ENCODE assay signal across 29 cellular contexts in genomic region chr7:79936281-79936983, GRCh38.
A peak's percentile ranks its signal among the peaks of the same experiment; 100 is the strongest.
DNase-seq lines count a peak whose midpoint lies in the region; ATAC-seq and TF ChIP-seq lines count a peak whose summit lies in the region.
"Had no signal": no experiment of that assay in that cellular context is flagged by ENCODE, and none has a peak within 500 bp of the region (broad histone marks: within the 10 kb centered on the region; RNA-seq: fewer than 3 reads in every experiment).

No MANE protein-coding gene starts in this region.

- ATAC-seq in GM23338 (no peak), GM18909 (IDR thresholded peaks at IDR 0.05; ENCODE audit: poor library complexity, unreplicated experiment) (no peak)
- ATAC-seq: esophagus mucosa; gastrocnemius medialis; HCT116; Right ventricle myocardium inferior; stimulated activated naive CD8-positive, alpha-beta T cell treated with anti-CD3 and anti-CD28 coated beads, Interleukin-15, Interleukin-2, amounts not matched to agents 100 U/mL and 50 U/mL, for 24 hours had no signal

- H3F3A ChIP-seq in GM23338 (replicated peaks; ENCODE audit: low read depth), result no peaks in the 10 kb centered on the region

- in situ Hi-C loops in HAP-1 (cut with MboI; ENCODE audit: low sequenced_read_pairs), result no loop called here

- H3K36me3 Mint-ChIP-seq in GM23338 (ENCODE audit: low read depth), result no peaks in the 10 kb centered on the region
- H3K36me3 Mint-ChIP-seq: activated naive CD8-positive, alpha-beta T cell had no signal

- H3K79me2 ChIP-seq in GM23338 (replicated peaks; ENCODE audit: insufficient read depth), result no peaks in the 10 kb centered on the region

- H3K4me2 ChIP-seq in GM23338, result no peak overlapping the region

- H3K4me3 ChIP-seq in GM23338 (no peak overlapping the region), adrenal gland (no peak overlapping the region), HAP-1 (no peak overlapping the region)
- H3K4me3 ChIP-seq: gastrocnemius medialis had no signal

- DNase-seq in DMS153 (lab: John Stamatoyannopoulos, UW), result peak; percentile 4
- DNase-seq in DMS153 treated with DMSO at 0.1 percent for 48 hours (lab: John Stamatoyannopoulos, UW; ENCODE audit: unreplicated experiment), result no peak
- DNase-seq in GM23338 (ENCODE audit: low spot score), result no peak
- peak; percentile 38 for DNase-seq in amniotic epithelial cell (ENCODE audit: low read depth)
- DNase-seq in iris pigment epithelial cell (ENCODE audit: low read depth), result peak; percentile 48
- no peak for DNase-seq in adrenal gland
- no peak for DNase-seq in HAP-1 (ENCODE audit: low spot score in 2 of 2)
- DNase-seq: 8988T; activated CD4-positive, alpha-beta T cell treated with anti-CD3 and anti-CD28 coated beads for 4 hours; activated CD8-positive, alpha-beta memory T cell treated with anti-CD3 and anti-CD28 coated beads for 24 hours; activated T-cell treated with anti-CD3 and anti-CD28 coated beads for 4 hours; dermis blood vessel endothelial cell; endodermal cell; gastrocnemius medialis; Kasumi-1; NCI-H510A treated with DMSO at 0.1 percent for 48 hours; NK-92 treated with Interleukin-12 subunit alpha and Interleukin-12 subunit beta, amount 100 ng/mL, for 24 hours; stimulated activated CD4-positive, alpha-beta T cell treated with anti-CD3 and anti-CD28 coated beads, Interleukin-1b, Interleukin-23, amount 100 ng/mL, for 48 hours; stimulated activated naive CD8-positive, alpha-beta T cell treated with anti-CD3 and anti-CD28 coated beads, Interleukin-15, Interleukin-2, amounts not matched to agents 100 U/mL and 50 U/mL, for 24 hours had no signal

- 0 out of 2 replicates have a peak overlapping the region, but pooled peaks have one; percentile 9 for H2AFZ ChIP-seq in GM23338

- H3K27ac ChIP-seq in GM23338 (ENCODE audit: low read depth) (no peak overlapping the region), adrenal gland (no peak overlapping the region)
- H3K27ac ChIP-seq: C4-2B, gastrocnemius medialis, VCaP had no signal

- 49 to 64% (median 60%) methylated on average over 3 of the region's 3 CpGs for WGBS in adrenal gland, 4 donors

- H4K20me1 ChIP-seq in GM23338 (replicated peaks; ENCODE audit: insufficient read depth), result no peaks in the 10 kb centered on the region

- TF ChIP-seq CTCF in GM23338 (conservative IDR thresholded peaks at IDR 0.05; ENCODE audit: low read depth in 2 of 2) (no peak), adrenal gland (IDR thresholded peaks at IDR 0.05) (no peak)

- H3K4me1 ChIP-seq in GM23338 (ENCODE audit: insufficient read depth), result no peaks in the 10 kb centered on the region
- no peaks in the 10 kb centered on the region for H3K4me1 ChIP-seq in adrenal gland (replicated peaks in 1 of 2)
- H3K4me1 ChIP-seq in HAP-1, result no peaks in the 10 kb centered on the region
- H3K4me1 ChIP-seq: gastrocnemius medialis had no signal

- no peak overlapping the region for H3K4me3 Mint-ChIP-seq in GM23338
- H3K4me3 Mint-ChIP-seq: activated naive CD8-positive, alpha-beta T cell; central memory CD8-positive, alpha-beta T cell; endodermal cell; T-helper 2 cell treated with Interferon-gamma antibody and Interleukin-4, amounts not matched to agents 5 μg/mL and 100 μg/mL, for 36 hours had no signal

- H3K27ac Mint-ChIP-seq in GM23338, result no peak overlapping the region
- H3K27ac Mint-ChIP-seq: activated naive CD8-positive, alpha-beta T cell; activated T-helper 2 cell treated with anti-CD3 and anti-CD28 coated beads, Interferon-gamma antibody, Interleukin-2, Interleukin-4, amounts not matched to agents 10 μg/mL and 5 μg/mL and 100 μg/mL, durations not matched to agents 14 hours and 24 hours and 36 hours; endodermal cell; T-helper 2 cell treated with Interferon-gamma antibody and Interleukin-4, amounts not matched to agents 5 μg/mL and 100 μg/mL, for 36 hours had no signal

- H3K27me3 ChIP-seq in GM23338 (ENCODE audit: insufficient read depth) (no peaks in the 10 kb centered on the region), adrenal gland (no peaks in the 10 kb centered on the region), HAP-1 (ENCODE audit: low read depth) (no peaks in the 10 kb centered on the region)
- H3K27me3 ChIP-seq: gastrocnemius medialis had no signal

- no peaks in the 10 kb centered on the region for H3K4me1 Mint-ChIP-seq in GM23338
- H3K4me1 Mint-ChIP-seq: central memory CD8-positive, alpha-beta T cell; endodermal cell had no signal

- no peak for TF ChIP-seq POLR2A in adrenal gland (IDR thresholded peaks at IDR 0.05)

- no peaks in the 10 kb centered on the region; the same call in 1 of the 2 replicates for H3K9me2 ChIP-seq in GM23338 (ENCODE audit: insufficient read depth)

- H3K36me3 ChIP-seq in GM23338 (ENCODE audit: insufficient read depth) (no peaks in the 10 kb centered on the region), adrenal gland (replicated peaks in 1 of 2) (no peaks in the 10 kb centered on the region), HAP-1 (replicated peaks) (no peaks in the 10 kb centered on the region)
- H3K36me3 ChIP-seq: gastrocnemius medialis had no signal

- intact Hi-C loops in adrenal gland (cut with DNase I), result no loop called here

- H3K9me3 ChIP-seq in adrenal gland (replicated peaks in 1 of 3) (no peaks in the 10 kb centered on the region), HAP-1 (no peaks in the 10 kb centered on the region)
- H3K9me3 ChIP-seq: gastrocnemius medialis had no signal

- H3K9me3 Mint-ChIP-seq in GM23338, result no peaks in the 10 kb centered on the region
- H3K9me3 Mint-ChIP-seq: activated T-helper 2 cell treated with anti-CD3 and anti-CD28 coated beads, Interferon-gamma antibody, Interleukin-2, Interleukin-4, amounts not matched to agents 10 μg/mL and 5 μg/mL and 100 μg/mL, durations not matched to agents 14 hours and 24 hours and 36 hours; endodermal cell had no signal

- H3K27me3 Mint-ChIP-seq in GM23338 (ENCODE audit: insufficient read depth, low read depth, poor library complexity), result no peaks in the 10 kb centered on the region
- H3K27me3 Mint-ChIP-seq: activated naive CD8-positive, alpha-beta T cell; central memory CD8-positive, alpha-beta T cell had no signal

TF ChIP-seq in GM23338, 12 proteins besides CTCF, POLR2A, EP300 and RAD21 (continues in another document):
- no peak for TF ChIP-seq JUNB (IDR thresholded peaks at IDR 0.05; ENCODE audit: unreplicated experiment)
- no peak for TF ChIP-seq ZNF462 (CRISPR knock-in tag; IDR thresholded peaks at IDR 0.05)
- TF ChIP-seq EZH2phosphoT487 (IDR thresholded peaks at IDR 0.05; ENCODE audit: unreplicated experiment), result no peak
- no peak for TF ChIP-seq EZH2 (IDR thresholded peaks at IDR 0.05; ENCODE audit: low read depth, unreplicated experiment)
- no peak for TF ChIP-seq STAT1 (IDR thresholded peaks at IDR 0.05; ENCODE audit: unreplicated experiment)

Comparison
In these comparisons a context has a peak if more than half of its experiments do, and no peak if none do; other contexts are left out.
1. DNase-seq: peak in DMS153 (single experiment), amniotic epithelial cell (single experiment) and iris pigment epithelial cell (single experiment); none in DMS153 treated with DMSO at 0.1 percent for 48 hours (single experiment), GM23338 (single experiment), adrenal gland (0 of 7) and HAP-1 (0 of 2).